9 cellular contexts compared by ENCODE assay signal in the genomic region with DNA sequence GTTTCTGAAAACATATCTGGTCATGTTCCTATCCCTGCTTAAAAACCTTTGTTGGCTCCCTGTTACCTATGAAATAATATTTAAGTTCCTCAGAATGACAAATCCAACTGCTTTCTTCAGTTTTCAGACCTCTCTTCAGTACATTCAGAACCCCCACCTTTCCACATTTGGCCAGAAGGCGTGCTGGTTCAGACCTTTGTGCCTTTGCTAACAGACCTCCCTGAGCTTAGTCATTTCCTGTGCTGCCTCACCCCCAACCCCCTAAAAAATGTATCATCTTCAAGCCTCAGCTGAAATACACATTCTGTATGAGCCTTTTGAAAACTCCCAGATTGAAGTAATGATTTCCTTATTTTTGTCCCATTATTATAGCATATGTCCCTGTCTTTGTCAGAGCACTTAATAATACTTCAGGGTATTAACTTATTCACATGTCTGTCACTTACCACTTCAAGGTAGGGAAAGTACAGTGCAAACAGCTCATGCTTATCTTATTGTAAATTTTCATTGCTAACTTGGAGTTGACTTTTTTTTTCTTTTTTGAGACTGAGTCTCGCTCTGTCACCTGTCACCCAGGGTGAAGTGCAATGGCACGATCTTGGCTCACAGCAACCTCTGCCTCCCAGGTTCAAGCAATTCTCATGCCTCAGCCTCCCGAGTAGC. TPM values are rescaled to one million over a fixed set of nuclear protein-coding genes. Genes with fewer than 3 reads are reported as not detected.
A peak's percentile ranks its signal among the peaks of the same experiment; 100 is the strongest.
DNase-seq lines count a peak whose midpoint lies in the region; ATAC-seq and TF ChIP-seq lines count a peak whose summit lies in the region.
"Had no signal": no experiment of that assay in that cellular context is flagged by ENCODE, and none has a peak within 500 bp of the region (broad histone marks: within the 10 kb centered on the region; RNA-seq: fewer than 3 reads in every experiment).

No MANE protein-coding gene starts in this region.

- H3K27me3 ChIP-seq in cardiac muscle cell, result no peaks in the 10 kb centered on the region

- H3K27ac ChIP-seq in cardiac muscle cell, result no peak overlapping the region
- H3K27ac ChIP-seq: C4-2B had no signal

- H3K27ac Mint-ChIP-seq in activated T-cell treated with anti-CD3 and anti-CD28 coated beads, Interleukin-2, amount 50 U/mL, for 72 hours, result peak overlapping the region; percentile 96
- H3K27ac Mint-ChIP-seq in stimulated activated naive B cell treated with anti-CD40 and anti-IgM and Interleukin-4, amounts not matched to agents 10 μg/mL and 1 μg/mL and 100 μg/mL, for 72 hours, result peak overlapping the region; percentile 62

- peak; percentile 34 for TF ChIP-seq CTCF in cardiac muscle cell (IDR thresholded peaks at IDR 0.05; ENCODE audit: low read depth, low read length)

- intact Hi-C loops in left cardiac atrium (cut with DNase I), result loop anchor here (5.0 to 10.0 kb wide), 2 partner anchors 66 to 98 kb away; no protein-coding TSS in a partner anchor

- no peaks in the 10 kb centered on the region for H3K27me3 Mint-ChIP-seq in activated T-cell treated with anti-CD3 and anti-CD28 coated beads, Interleukin-2, amount 50 U/mL, for 72 hours (ENCODE audit: low read depth)
- no peaks in the 10 kb centered on the region for H3K27me3 Mint-ChIP-seq in stimulated activated naive B cell treated with anti-CD40 and anti-IgM and Interleukin-4, amounts not matched to agents 10 μg/mL and 1 μg/mL and 100 μg/mL, for 72 hours

- H3K36me3 Mint-ChIP-seq in activated T-cell treated with anti-CD3 and anti-CD28 coated beads, Interleukin-2, amount 50 U/mL, for 72 hours (ENCODE audit: insufficient read depth in 2 of 2), result peaks cover 11 to 38% of the 10 kb centered on the region in 2 donors
- H3K36me3 Mint-ChIP-seq in stimulated activated naive B cell treated with anti-CD40 and anti-IgM and Interleukin-4, amounts not matched to agents 10 μg/mL and 1 μg/mL and 100 μg/mL, for 72 hours, result peaks cover 21 to 37% of the 10 kb centered on the region in 2 donors

- peaks cover 12% of the 10 kb centered on the region for H3K4me1 ChIP-seq in cardiac muscle cell (ENCODE audit: low read depth)

- DNase-seq in cardiac muscle cell (ENCODE audit: low read depth in 1 of 2, low spot score in 1 of 2), result peak in 1 of 2 donors; percentile 75
- DNase-seq in left cardiac atrium, result no peak
- DNase-seq in activated T-cell treated with anti-CD3 and anti-CD28 coated beads, Interleukin-2, amount 50 U/mL, for 72 hours, result peak; percentile 75 to 79
- peak; percentile 76 for DNase-seq in islet precursor cell
- DNase-seq in stimulated activated naive B cell treated with anti-CD40 and anti-IgM and Interleukin-4, amounts not matched to agents 10 μg/mL and 1 μg/mL and 100 μg/mL, for 72 hours, result no peak
- no peak for DNase-seq in NCI-H2107 (lab: John Stamatoyannopoulos, UW)
- DNase-seq in NCI-H748 treated with DMSO at 0.1 percent for 48 hours (lab: John Stamatoyannopoulos, UW), result no peak

- no peaks in the 10 kb centered on the region for H3K9me3 ChIP-seq in cardiac muscle cell (ENCODE audit: low read depth)

- peaks cover 49% of the 10 kb centered on the region for H3K4me1 Mint-ChIP-seq in activated T-cell treated with anti-CD3 and anti-CD28 coated beads, Interleukin-2, amount 50 U/mL, for 72 hours (ENCODE audit: low read depth)
- peaks cover 0 to 14% of the 10 kb centered on the region in 2 donors for H3K4me1 Mint-ChIP-seq in stimulated activated naive B cell treated with anti-CD40 and anti-IgM and Interleukin-4, amounts not matched to agents 10 μg/mL and 1 μg/mL and 100 μg/mL, for 72 hours

- no peak for ATAC-seq in left cardiac atrium
- peak; percentile 85 to 89 for ATAC-seq in activated T-cell treated with anti-CD3 and anti-CD28 coated beads, Interleukin-2, amount 50 U/mL, for 72 hours (replicated peaks in 1 of 2)
- ATAC-seq in stimulated activated naive B cell treated with anti-CD40 and anti-IgM and Interleukin-4, amounts not matched to agents 10 μg/mL and 1 μg/mL and 100 μg/mL, for 72 hours (replicated peaks), result peak; percentile 45 to 53
- ATAC-seq in GM19035 (IDR thresholded peaks at IDR 0.05; ENCODE audit: unreplicated experiment), result no peak

- H3K4me3 ChIP-seq in cardiac muscle cell, result no peak overlapping the region

- H3K36me3 ChIP-seq in cardiac muscle cell, result peaks cover 74% of the 10 kb centered on the region

- H3K9me3 Mint-ChIP-seq in activated T-cell treated with anti-CD3 and anti-CD28 coated beads, Interleukin-2, amount 50 U/mL, for 72 hours, result no peaks in the 10 kb centered on the region
- H3K9me3 Mint-ChIP-seq in stimulated activated naive B cell treated with anti-CD40 and anti-IgM and Interleukin-4, amounts not matched to agents 10 μg/mL and 1 μg/mL and 100 μg/mL, for 72 hours, result no peaks in the 10 kb centered on the region

- H3K4me3 Mint-ChIP-seq in activated T-cell treated with anti-CD3 and anti-CD28 coated beads, Interleukin-2, amount 50 U/mL, for 72 hours, result peak overlapping the region; percentile 86 to 93
- no peak overlapping the region for H3K4me3 Mint-ChIP-seq in stimulated activated naive B cell treated with anti-CD40 and anti-IgM and Interleukin-4, amounts not matched to agents 10 μg/mL and 1 μg/mL and 100 μg/mL, for 72 hours

RNA-seq across cellular contexts. Expression of gene FAM217A, which starts 19.7 kb away (rescaled TPM):
- not detected in 2 replicates for total RNA-seq in cardiac muscle cell
- polyA plus RNA-seq in cardiac muscle cell, result 1.4 TPM in 1 of 2 replicates, not detected in the other
- not detected for total RNA-seq in left cardiac atrium
- total RNA-seq in activated T-cell treated with anti-CD3 and anti-CD28 coated beads, Interleukin-2, amount 50 U/mL, for 72 hours, result not detected

Comparison
In these comparisons a context has a peak if more than half of its experiments do, and no peak if none do; other contexts are left out.
1. DNase-seq: peak in activated T-cell treated with anti-CD3 and anti-CD28 coated beads, Interleukin-2, amount 50 U/mL, for 72 hours (2 of 2) and islet precursor cell (single experiment); none in left cardiac atrium (single experiment), stimulated activated naive B cell treated with anti-CD40 and anti-IgM and Interleukin-4, amounts not matched to agents 10 μg/mL and 1 μg/mL and 100 μg/mL, for 72 hours (single experiment), NCI-H2107 (single experiment) and NCI-H748 treated with DMSO at 0.1 percent for 48 hours (single experiment).
2. ATAC-seq: peak in activated T-cell treated with anti-CD3 and anti-CD28 coated beads, Interleukin-2, amount 50 U/mL, for 72 hours (2 of 2) and stimulated activated naive B cell treated with anti-CD40 and anti-IgM and Interleukin-4, amounts not matched to agents 10 μg/mL and 1 μg/mL and 100 μg/mL, for 72 hours (2 of 2); none in left cardiac atrium (0 of 2) and GM19035 (single experiment).
3. H3K4me3 Mint-ChIP-seq: peak in activated T-cell treated with anti-CD3 and anti-CD28 coated beads, Interleukin-2, amount 50 U/mL, for 72 hours (2 of 2); none in stimulated activated naive B cell treated with anti-CD40 and anti-IgM and Interleukin-4, amounts not matched to agents 10 μg/mL and 1 μg/mL and 100 μg/mL, for 72 hours (0 of 2).